Comparison of ENCODE assay signal across 13 cellular contexts in genomic region chr2:150478206-150478974, GRCh38. TPM values are rescaled to one million over a fixed set of nuclear protein-coding genes. Genes with fewer than 3 reads are reported as not detected.
DNase-seq lines count a peak whose midpoint lies in the region; ATAC-seq, FAIRE-seq and TF ChIP-seq lines count a peak whose summit lies in the region.
"Had no signal": no experiment of that assay in that cellular context is flagged by ENCODE, and none has a peak within 500 bp of the region (broad histone marks: within the 10 kb centered on the region; RNA-seq: fewer than 3 reads in every experiment).

No MANE protein-coding gene starts in this region.

- H3K27me3 ChIP-seq in liver (ENCODE audit: control insufficient read depth in 4 of 4, insufficient read depth in 4 of 4, low read length in 3 of 4) (no peaks in the 10 kb centered on the region), HepG2 (ENCODE audit: control insufficient read depth in 1 of 2, insufficient read depth in 2 of 2, low read length in 2 of 2) (no peaks in the 10 kb centered on the region), endothelial cell of umbilical vein (ENCODE audit: control insufficient read depth in 2 of 2, insufficient read depth in 2 of 2, low read length in 2 of 2) (no peaks in the 10 kb centered on the region), muscle layer of duodenum (ENCODE audit: low read depth, low read length) (no peaks in the 10 kb centered on the region)

- intact Hi-C loops in HepG2 (cut with micrococcal nuclease; ENCODE audit: unreplicated experiment), result no loop called here
- intact Hi-C loops in endothelial cell of umbilical vein (cut with micrococcal nuclease), result no loop called here

- H3K9me3 ChIP-seq in liver (ENCODE audit: control insufficient read depth in 4 of 4, low read length in 3 of 4), result no peaks in the 10 kb centered on the region
- H3K9me3 ChIP-seq in HepG2 (ENCODE audit: low read length), result no peaks in the 10 kb centered on the region
- H3K9me3 ChIP-seq in endothelial cell of umbilical vein (replicated peaks; ENCODE audit: control insufficient read depth, insufficient read depth, low read length), result no peaks in the 10 kb centered on the region
- H3K9me3 ChIP-seq in muscle layer of duodenum (ENCODE audit: control insufficient read depth in 1 of 2, low read length in 2 of 2), result no peaks in the 10 kb centered on the region

- TF ChIP-seq CTCF in liver (IDR thresholded peaks at IDR 0.05; ENCODE audit: low read depth, low read length, missing input control) (no peak), HepG2 (CRISPR knock-in tag; IDR thresholded peaks at IDR 0.05) (no peak), endothelial cell of umbilical vein (IDR thresholded peaks at IDR 0.05; ENCODE audit: extremely low read depth in 1 of 2, insufficient read depth in 1 of 2, low read depth in 1 of 2, low read length in 2 of 2) (no peak)

- CTCF ChIA-PET in HepG2 (lab: Yijun Ruan, JAX; ENCODE audit: low intra/inter-chr PET ratio, low total read pairs), result no interaction called here
- CTCF ChIA-PET in endothelial cell of umbilical vein (lab: Charles Lee), result interaction anchor here (0.5 to 2.2 kb wide), 7 partner anchors 9 to 833 kb away, joined by 3 to 10 read pairs (median 3); no protein-coding TSS in a partner anchor

- no peak for TF ChIP-seq EP300 in HepG2 (IDR thresholded peaks at IDR 0.05; ENCODE audit: low read depth in 2 of 2, low read length in 2 of 2)
- TF ChIP-seq EP300 in HepG2 (CRISPR knock-in tag; IDR thresholded peaks at IDR 0.05; ENCODE audit: borderline replicate concordance), result no peak

- no peak for TF ChIP-seq RAD21 in liver (IDR thresholded peaks at IDR 0.05)
- no peak for TF ChIP-seq RAD21 in HepG2 (CRISPR knock-in tag; IDR thresholded peaks at IDR 0.05)

- no peaks in the 10 kb centered on the region for H3K9me1 ChIP-seq in endothelial cell of umbilical vein (replicated peaks; ENCODE audit: control insufficient read depth, extremely low read depth, insufficient read depth, low read length)

- peaks cover 10 to 57% (median 44%) of the 10 kb centered on the region in 4 donors for H3K4me1 ChIP-seq in liver (ENCODE audit: control insufficient read depth in 4 of 4, insufficient read depth in 4 of 4, low read length in 3 of 4)
- no peaks in the 10 kb centered on the region for H3K4me1 ChIP-seq in HepG2 (ENCODE audit: insufficient read depth, low read length)
- peaks cover 97% of the 10 kb centered on the region for H3K4me1 ChIP-seq in endothelial cell of umbilical vein (ENCODE audit: control insufficient read depth, extremely low read depth, insufficient read depth, low read length)
- H3K4me1 ChIP-seq in muscle layer of duodenum (ENCODE audit: control insufficient read depth in 1 of 2, insufficient read depth in 2 of 2, low read length in 2 of 2), result peaks cover 43 to 56% of the 10 kb centered on the region in 2 donors

- H3K4me3 ChIP-seq in liver (ENCODE audit: low read depth in 1 of 3, low read length in 3 of 3) (no peak overlapping the region), HepG2 (replicated peaks in 1 of 3; ENCODE audit: insufficient read depth in 1 of 3, low read depth in 2 of 3, low read length in 3 of 3) (no peak overlapping the region), endothelial cell of umbilical vein (replicated peaks in 1 of 3; ENCODE audit: insufficient read depth in 1 of 3, low read depth in 1 of 3, low read length in 3 of 3) (peak overlapping the region in 2 of 3 experiments; percentile 6 to 46), muscle layer of duodenum (ENCODE audit: low read depth in 1 of 2, low read length in 2 of 2) (no peak overlapping the region)

- FAIRE-seq in HepG2 (lab: Jason Lieb, UNC) (no peak), endothelial cell of umbilical vein (lab: Jason Lieb, UNC) (no peak)
- FAIRE-seq: H54 had no signal

- H3K79me2 ChIP-seq in HepG2 (ENCODE audit: insufficient read depth, low read length) (no peaks in the 10 kb centered on the region), endothelial cell of umbilical vein (ENCODE audit: control insufficient read depth, insufficient read depth, low read length) (peaks cover 100% of the 10 kb centered on the region)

- dilution Hi-C loops in endothelial cell of umbilical vein (cut with MboI; ENCODE audit: extremely low pct_ligation_motif_present, low sequenced_read_pairs), result loop anchor here (25.0 kb wide), 1 partner anchor 341 kb away; no protein-coding TSS in a partner anchor

- H3K36me3 ChIP-seq in liver (ENCODE audit: control insufficient read depth in 4 of 4, insufficient read depth in 3 of 4, low read depth in 1 of 4, low read length in 3 of 4), result peaks cover 4 to 29% (median 10%) of the 10 kb centered on the region in 4 donors
- H3K36me3 ChIP-seq in HepG2 (replicated peaks in 1 of 2; ENCODE audit: control insufficient read depth in 1 of 2, insufficient read depth in 2 of 2, low read length in 2 of 2), result no peaks in the 10 kb centered on the region
- H3K36me3 ChIP-seq in endothelial cell of umbilical vein (ENCODE audit: control insufficient read depth in 2 of 2, extremely low read depth in 1 of 2, insufficient read depth in 2 of 2, low read length in 2 of 2), result peaks cover 8 to 48% of the 10 kb centered on the region in 2 experiments
- H3K36me3 ChIP-seq in muscle layer of duodenum (ENCODE audit: control insufficient read depth in 1 of 2, insufficient read depth in 2 of 2, low read length in 2 of 2), result peaks cover 8 to 10% of the 10 kb centered on the region in 2 donors

- TF ChIP-seq POLR2A in HepG2 (IDR thresholded peaks at IDR 0.05; ENCODE audit: insufficient read depth in 1 of 2, low read depth in 2 of 2, low read length in 2 of 2) (no peak), endothelial cell of umbilical vein (IDR thresholded peaks at IDR 0.05; ENCODE audit: low read depth, low read length) (peak; percentile 68)

- no peak overlapping the region for H3K4me2 ChIP-seq in HepG2 (ENCODE audit: low read depth, low read length)
- H3K4me2 ChIP-seq in endothelial cell of umbilical vein (ENCODE audit: insufficient read depth, low read length), result peak overlapping the region; percentile 94

- in situ Hi-C loops in HepG2 (cut with HindIII; ENCODE audit: extremely low pct_ligation_motif_present, low pct_unique_long_range_greater_than_20kb) (no loop called here), G401 (cut with HindIII; ENCODE audit: low sequenced_read_pairs) (no loop called here)

- H3K9ac ChIP-seq in liver (ENCODE audit: low read depth in 1 of 2, low read length in 2 of 2), result peak overlapping the region in 1 of 2 donors; percentile 51
- H3K9ac ChIP-seq in HepG2 (ENCODE audit: insufficient read depth, low read depth, low read length), result no peak overlapping the region
- H3K9ac ChIP-seq in endothelial cell of umbilical vein (replicated peaks; ENCODE audit: extremely low read depth, insufficient read depth, low read length), result peak overlapping the region; percentile 66

- H3K27ac ChIP-seq in liver (ENCODE audit: low read depth in 1 of 2, low read length in 2 of 2) (peak overlapping the region; percentile 62 to 95), HepG2 (ENCODE audit: extremely low read length, insufficient read depth, low read length) (no peak overlapping the region), endothelial cell of umbilical vein (ENCODE audit: insufficient read depth, low read depth, low read length) (peak overlapping the region; percentile 83), muscle layer of duodenum (ENCODE audit: low read length) (peak overlapping the region; percentile 79)

- no peaks in the 10 kb centered on the region for H4K20me1 ChIP-seq in HepG2 (ENCODE audit: insufficient read depth, low read length)
- peaks cover 28% of the 10 kb centered on the region for H4K20me1 ChIP-seq in endothelial cell of umbilical vein (replicated peaks; ENCODE audit: control insufficient read depth, extremely low read depth, insufficient read depth, low read length)

- POLR2A ChIA-PET in HepG2 (lab: Yijun Ruan, JAX), result no interaction called here
- POLR2A ChIA-PET in endothelial cell of umbilical vein (lab: Charles Lee), result interaction anchor here (1.1 to 1.4 kb wide), 2 partner anchors 9 to 335 kb away, joined by 3 to 4 read pairs; no protein-coding TSS in a partner anchor

- H2AFZ ChIP-seq in HepG2 (ENCODE audit: low read length) (no peak overlapping the region), endothelial cell of umbilical vein (ENCODE audit: low read depth, low read length) (no peak overlapping the region)

- ATAC-seq in HepG2 (no peak), GM18907 (IDR thresholded peaks at IDR 0.05; ENCODE audit: unreplicated experiment) (no peak), GM21360 (IDR thresholded peaks at IDR 0.05; ENCODE audit: unreplicated experiment) (no peak)

- no peak for DNase-seq in HepG2 (ENCODE audit: low spot score)
- DNase-seq in endothelial cell of umbilical vein (ENCODE audit: low read depth, low spot score), result peak; percentile 37
- DNase-seq in A172 (ENCODE audit: low spot score), result no peak
- no peak for DNase-seq in G401 (ENCODE audit: low spot score)
- DNase-seq: activated effector memory CD4-positive, alpha-beta T cell treated with Interleukin-2 at 50 U/mL for 16 hours; endodermal cell; naive B cell; T1000 had no signal

- 34% methylated on average over 6 of the region's 6 CpGs for WGBS in liver
- 31% methylated on average over 6 of the region's 6 CpGs for WGBS in HepG2 (ENCODE audit: low lambda C conversion rate)

- BruUV-seq in HepG2 (replicated peaks; lab: Mats Ljungman, UMichigan) (no TSS peak), endothelial cell of umbilical vein (replicated peaks; lab: Mats Ljungman, UMichigan) (no TSS peak)

RNA-seq across cellular contexts. Expression of gene RND3, which starts 9.1 kb away (rescaled TPM):
- total RNA-seq in liver, result 10 to 100 TPM; 14.8 to 28.1 TPM
- polyA plus RNA-seq in liver, result 10 to 100 TPM; 15.1 to 30.0 TPM
- total RNA-seq in HepG2 (2016; rRNA removed; fragmentation: Illumina TruSeq; extraction: Trizol), result 0.13 and 0.73 TPM in 2 replicates
- not detected in 2 replicates for total RNA-seq in HepG2 (2016; cell fraction: cytosol; rRNA removed; fragmentation: Illumina TruSeq; extraction: Trizol; ENCODE audit: low read depth)
- 0.19 and 0.71 TPM in 2 replicates for total RNA-seq in HepG2 (2016; cell fraction: insoluble cytoplasmic fraction; rRNA removed; fragmentation: Illumina TruSeq; extraction: Trizol)
- 0.10 and 0.25 TPM in 2 replicates for total RNA-seq in HepG2 (2016; cell fraction: membrane; rRNA removed; fragmentation: Illumina TruSeq; extraction: Trizol)
- 0.41 and 0.59 TPM in 2 replicates for total RNA-seq in HepG2 (2016; cell fraction: nucleus; rRNA removed; fragmentation: Illumina TruSeq; extraction: Trizol)
- polyA plus RNA-seq in HepG2 (2011; rRNA removed), result 0.24 and 0.42 TPM in 2 replicates
- 0.17 and 0.42 TPM in 2 replicates for polyA plus RNA-seq in HepG2 (2011; cell fraction: cytosol; rRNA removed)
- polyA plus RNA-seq in HepG2 (2011; cell fraction: nucleus; rRNA removed), result 0.59 TPM in 1 of 2 replicates, not detected in the other
- 0.17 and 0.20 TPM in 2 replicates for polyA plus RNA-seq in HepG2 (2012)
- not detected in 2 replicates for polyA plus RNA-seq in HepG2 (2016; cell fraction: cytosol; fragmentation: Illumina TruSeq; extraction: Trizol; ENCODE audit: low read depth)
- 0.29 and 0.58 TPM in 2 replicates for polyA plus RNA-seq in HepG2 (2016; cell fraction: insoluble cytoplasmic fraction; fragmentation: Illumina TruSeq; extraction: Trizol; ENCODE audit: low read depth)
- not detected in 2 replicates for polyA plus RNA-seq in HepG2 (2016; cell fraction: membrane; fragmentation: Illumina TruSeq; extraction: Trizol; ENCODE audit: low read depth)
- polyA plus RNA-seq in HepG2 (2016; cell fraction: nucleus; fragmentation: Illumina TruSeq; extraction: Trizol; ENCODE audit: insufficient read depth, low read depth), result 0.27 and 0.67 TPM in 2 replicates
- polyA minus RNA-seq in HepG2 (2011; rRNA and poly(A)+ RNA removed; ENCODE audit: low replicate concordance), result 34.6 TPM in 1 of 2 replicates, not detected in the other
- polyA minus RNA-seq in HepG2 (2011; cell fraction: cytosol; rRNA and poly(A)+ RNA removed), result 0.69 and 0.70 TPM in 2 replicates
- 0.87 and 1.0 TPM in 2 replicates for polyA minus RNA-seq in HepG2 (2011; cell fraction: nucleus; rRNA and poly(A)+ RNA removed)
- 132 and 158 TPM in 2 replicates for total RNA-seq in endothelial cell of umbilical vein
- 53.3 and 57.1 TPM in 2 replicates for polyA plus RNA-seq in endothelial cell of umbilical vein
- 107 and 123 TPM in 2 replicates for polyA plus RNA-seq in endothelial cell of umbilical vein (2011; cell fraction: cytosol; rRNA removed)
- polyA plus RNA-seq in endothelial cell of umbilical vein (2011; cell fraction: nucleus; rRNA removed), result 175 and 179 TPM in 2 replicates
- polyA plus RNA-seq in endothelial cell of umbilical vein (2012), result 190 and 258 TPM in 2 replicates
- polyA minus RNA-seq in endothelial cell of umbilical vein, result 260 and 272 TPM in 2 replicates
- polyA minus RNA-seq in endothelial cell of umbilical vein (2011; cell fraction: cytosol; rRNA and poly(A)+ RNA removed), result 15.0 TPM
- polyA minus RNA-seq in endothelial cell of umbilical vein (2011; cell fraction: nucleus; rRNA and poly(A)+ RNA removed), result 211 and 223 TPM in 2 replicates
- 155 and 205 TPM in 2 replicates for total RNA-seq in A172 (2014; rRNA removed; shearing (Covaris generic))
- 222 and 277 TPM in 2 replicates for total RNA-seq in G401 (2014; rRNA removed; shearing (Covaris generic))

Comparison
In these comparisons a context has a peak if more than half of its experiments do, and no peak if none do; other contexts are left out.
1. RNA of gene RND3, which starts 9.1 kb away (total RNA-seq): 222 to 277 TPM in G401, 155 to 205 TPM in A172, 132 to 158 TPM in endothelial cell of umbilical vein and 14.8 to 28.1 TPM in liver; 0.10 to 0.73 TPM in HepG2; every median in the first group is over 4 times any median in the second.
2. H3K4me3 ChIP-seq: peak in endothelial cell of umbilical vein (2 of 3); none in liver (0 of 3), HepG2 (0 of 3) and muscle layer of duodenum (0 of 2).